In the genomic region with DNA sequence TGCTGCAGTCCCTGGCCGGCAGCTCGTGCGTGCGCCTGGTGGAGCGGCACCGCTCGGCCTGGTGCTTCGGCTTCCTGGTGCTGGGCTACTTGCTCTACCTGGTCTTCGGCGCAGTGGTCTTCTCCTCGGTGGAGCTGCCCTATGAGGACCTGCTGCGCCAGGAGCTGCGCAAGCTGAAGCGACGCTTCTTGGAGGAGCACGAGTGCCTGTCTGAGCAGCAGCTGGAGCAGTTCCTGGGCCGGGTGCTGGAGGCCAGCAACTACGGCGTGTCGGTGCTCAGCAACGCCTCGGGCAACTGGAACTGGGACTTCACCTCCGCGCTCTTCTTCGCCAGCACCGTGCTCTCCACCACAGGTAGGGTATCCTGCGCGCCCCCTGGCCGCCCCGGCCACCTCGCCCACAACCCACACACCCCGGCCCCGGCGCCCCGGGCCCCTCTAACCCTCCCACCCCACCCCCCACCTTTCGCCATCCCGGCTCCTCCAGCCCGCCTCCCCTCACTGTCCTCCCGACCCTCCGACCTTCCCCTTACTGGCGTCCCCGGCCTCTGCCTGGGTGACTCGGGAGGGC, we compare ENCODE assay signal across 1 cellular context.
A peak's percentile ranks its signal among the peaks of the same experiment; 100 is the strongest.
TF ChIP-seq lines count a peak whose summit lies in the region.

No MANE protein-coding gene starts in this region.

TF ChIP-seq in H1, 55 proteins besides CTCF, POLR2A, EP300 and RAD21 (continued from another document):
- TF ChIP-seq ZNF274 (IDR thresholded peaks at IDR 0.05; ENCODE audit: borderline replicate concordance, extremely low read depth, low read length) (no peak), TCF12 (IDR thresholded peaks at IDR 0.05; ENCODE audit: low read depth, low read length) (no peak), CHD1 (IDR thresholded peaks at IDR 0.05; ENCODE audit: low read depth, low read length) (no peak), CTBP2 (IDR thresholded peaks at IDR 0.05; ENCODE audit: borderline replicate concordance, insufficient read depth, insufficient read length, low read length) (no peak), SP2 (IDR thresholded peaks at IDR 0.05; ENCODE audit: low read length) (no peak), CEBPB (IDR thresholded peaks at IDR 0.05; ENCODE audit: low read depth, low read length) (no peak), E2F6 (IDR thresholded peaks at IDR 0.05) (no peak), TEAD4 (IDR thresholded peaks at IDR 0.05; ENCODE audit: low read depth, low read length) (no peak), RNF2 (IDR thresholded peaks at IDR 0.05; ENCODE audit: borderline replicate concordance, low read depth, low read length, missing control alignments, poor library complexity, severe bottlenecking) (no peak), PHF8 (conservative IDR thresholded peaks at IDR 0.05; ENCODE audit: low read depth, low read length) (peak; percentile 27; the same call in 1 of the 2 replicates), RXRA (IDR thresholded peaks at IDR 0.05; ENCODE audit: insufficient read depth, low read depth, low read length) (no peak), BCL11A (IDR thresholded peaks at IDR 0.05; ENCODE audit: low read depth in 2 of 2, low read length in 2 of 2) (no peak), POU5F1 (IDR thresholded peaks at IDR 0.05; ENCODE audit: low read depth, low read length) (no peak), ASH2L (IDR thresholded peaks at IDR 0.05; ENCODE audit: low read length) (peak; percentile 5), CBX8 (IDR thresholded peaks at IDR 0.05; ENCODE audit: borderline replicate concordance, low read depth, low read length) (no peak), TAF1 (IDR thresholded peaks at IDR 0.05; ENCODE audit: low read depth, low read length) (0 out of 2 replicates have a peak, but pooled peaks have one; percentile 28), BRCA1 (IDR thresholded peaks at IDR 0.05; ENCODE audit: low read depth, low read length) (no peak), USF2 (IDR thresholded peaks at IDR 0.05; ENCODE audit: low read length) (no peak), NRF1 (IDR thresholded peaks at IDR 0.05; ENCODE audit: low read depth, low read length) (no peak), SIRT6 (IDR thresholded peaks at IDR 0.05; ENCODE audit: low read length) (no peak), JUND (IDR thresholded peaks at IDR 0.05; ENCODE audit: low read length) (no peak)
- TF ChIP-seq, protein P1, sequence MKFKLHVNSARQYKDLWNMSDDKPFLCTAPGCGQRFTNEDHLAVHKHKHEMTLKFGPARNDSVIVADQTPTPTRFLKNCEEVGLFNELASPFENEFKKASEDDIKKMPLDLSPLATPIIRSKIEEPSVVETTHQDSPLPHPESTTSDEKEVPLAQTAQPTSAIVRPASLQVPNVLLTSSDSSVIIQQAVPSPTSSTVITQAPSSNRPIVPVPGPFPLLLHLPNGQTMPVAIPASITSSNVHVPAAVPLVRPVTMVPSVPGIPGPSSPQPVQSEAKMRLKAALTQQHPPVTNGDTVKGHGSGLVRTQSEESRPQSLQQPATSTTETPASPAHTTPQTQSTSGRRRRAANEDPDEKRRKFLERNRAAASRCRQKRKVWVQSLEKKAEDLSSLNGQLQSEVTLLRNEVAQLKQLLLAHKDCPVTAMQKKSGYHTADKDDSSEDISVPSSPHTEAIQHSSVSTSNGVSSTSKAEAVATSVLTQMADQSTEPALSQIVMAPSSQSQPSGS (IDR thresholded peaks at IDR 0.05; ENCODE audit: low read length): no peak
- TF ChIP-seq, protein P2, sequence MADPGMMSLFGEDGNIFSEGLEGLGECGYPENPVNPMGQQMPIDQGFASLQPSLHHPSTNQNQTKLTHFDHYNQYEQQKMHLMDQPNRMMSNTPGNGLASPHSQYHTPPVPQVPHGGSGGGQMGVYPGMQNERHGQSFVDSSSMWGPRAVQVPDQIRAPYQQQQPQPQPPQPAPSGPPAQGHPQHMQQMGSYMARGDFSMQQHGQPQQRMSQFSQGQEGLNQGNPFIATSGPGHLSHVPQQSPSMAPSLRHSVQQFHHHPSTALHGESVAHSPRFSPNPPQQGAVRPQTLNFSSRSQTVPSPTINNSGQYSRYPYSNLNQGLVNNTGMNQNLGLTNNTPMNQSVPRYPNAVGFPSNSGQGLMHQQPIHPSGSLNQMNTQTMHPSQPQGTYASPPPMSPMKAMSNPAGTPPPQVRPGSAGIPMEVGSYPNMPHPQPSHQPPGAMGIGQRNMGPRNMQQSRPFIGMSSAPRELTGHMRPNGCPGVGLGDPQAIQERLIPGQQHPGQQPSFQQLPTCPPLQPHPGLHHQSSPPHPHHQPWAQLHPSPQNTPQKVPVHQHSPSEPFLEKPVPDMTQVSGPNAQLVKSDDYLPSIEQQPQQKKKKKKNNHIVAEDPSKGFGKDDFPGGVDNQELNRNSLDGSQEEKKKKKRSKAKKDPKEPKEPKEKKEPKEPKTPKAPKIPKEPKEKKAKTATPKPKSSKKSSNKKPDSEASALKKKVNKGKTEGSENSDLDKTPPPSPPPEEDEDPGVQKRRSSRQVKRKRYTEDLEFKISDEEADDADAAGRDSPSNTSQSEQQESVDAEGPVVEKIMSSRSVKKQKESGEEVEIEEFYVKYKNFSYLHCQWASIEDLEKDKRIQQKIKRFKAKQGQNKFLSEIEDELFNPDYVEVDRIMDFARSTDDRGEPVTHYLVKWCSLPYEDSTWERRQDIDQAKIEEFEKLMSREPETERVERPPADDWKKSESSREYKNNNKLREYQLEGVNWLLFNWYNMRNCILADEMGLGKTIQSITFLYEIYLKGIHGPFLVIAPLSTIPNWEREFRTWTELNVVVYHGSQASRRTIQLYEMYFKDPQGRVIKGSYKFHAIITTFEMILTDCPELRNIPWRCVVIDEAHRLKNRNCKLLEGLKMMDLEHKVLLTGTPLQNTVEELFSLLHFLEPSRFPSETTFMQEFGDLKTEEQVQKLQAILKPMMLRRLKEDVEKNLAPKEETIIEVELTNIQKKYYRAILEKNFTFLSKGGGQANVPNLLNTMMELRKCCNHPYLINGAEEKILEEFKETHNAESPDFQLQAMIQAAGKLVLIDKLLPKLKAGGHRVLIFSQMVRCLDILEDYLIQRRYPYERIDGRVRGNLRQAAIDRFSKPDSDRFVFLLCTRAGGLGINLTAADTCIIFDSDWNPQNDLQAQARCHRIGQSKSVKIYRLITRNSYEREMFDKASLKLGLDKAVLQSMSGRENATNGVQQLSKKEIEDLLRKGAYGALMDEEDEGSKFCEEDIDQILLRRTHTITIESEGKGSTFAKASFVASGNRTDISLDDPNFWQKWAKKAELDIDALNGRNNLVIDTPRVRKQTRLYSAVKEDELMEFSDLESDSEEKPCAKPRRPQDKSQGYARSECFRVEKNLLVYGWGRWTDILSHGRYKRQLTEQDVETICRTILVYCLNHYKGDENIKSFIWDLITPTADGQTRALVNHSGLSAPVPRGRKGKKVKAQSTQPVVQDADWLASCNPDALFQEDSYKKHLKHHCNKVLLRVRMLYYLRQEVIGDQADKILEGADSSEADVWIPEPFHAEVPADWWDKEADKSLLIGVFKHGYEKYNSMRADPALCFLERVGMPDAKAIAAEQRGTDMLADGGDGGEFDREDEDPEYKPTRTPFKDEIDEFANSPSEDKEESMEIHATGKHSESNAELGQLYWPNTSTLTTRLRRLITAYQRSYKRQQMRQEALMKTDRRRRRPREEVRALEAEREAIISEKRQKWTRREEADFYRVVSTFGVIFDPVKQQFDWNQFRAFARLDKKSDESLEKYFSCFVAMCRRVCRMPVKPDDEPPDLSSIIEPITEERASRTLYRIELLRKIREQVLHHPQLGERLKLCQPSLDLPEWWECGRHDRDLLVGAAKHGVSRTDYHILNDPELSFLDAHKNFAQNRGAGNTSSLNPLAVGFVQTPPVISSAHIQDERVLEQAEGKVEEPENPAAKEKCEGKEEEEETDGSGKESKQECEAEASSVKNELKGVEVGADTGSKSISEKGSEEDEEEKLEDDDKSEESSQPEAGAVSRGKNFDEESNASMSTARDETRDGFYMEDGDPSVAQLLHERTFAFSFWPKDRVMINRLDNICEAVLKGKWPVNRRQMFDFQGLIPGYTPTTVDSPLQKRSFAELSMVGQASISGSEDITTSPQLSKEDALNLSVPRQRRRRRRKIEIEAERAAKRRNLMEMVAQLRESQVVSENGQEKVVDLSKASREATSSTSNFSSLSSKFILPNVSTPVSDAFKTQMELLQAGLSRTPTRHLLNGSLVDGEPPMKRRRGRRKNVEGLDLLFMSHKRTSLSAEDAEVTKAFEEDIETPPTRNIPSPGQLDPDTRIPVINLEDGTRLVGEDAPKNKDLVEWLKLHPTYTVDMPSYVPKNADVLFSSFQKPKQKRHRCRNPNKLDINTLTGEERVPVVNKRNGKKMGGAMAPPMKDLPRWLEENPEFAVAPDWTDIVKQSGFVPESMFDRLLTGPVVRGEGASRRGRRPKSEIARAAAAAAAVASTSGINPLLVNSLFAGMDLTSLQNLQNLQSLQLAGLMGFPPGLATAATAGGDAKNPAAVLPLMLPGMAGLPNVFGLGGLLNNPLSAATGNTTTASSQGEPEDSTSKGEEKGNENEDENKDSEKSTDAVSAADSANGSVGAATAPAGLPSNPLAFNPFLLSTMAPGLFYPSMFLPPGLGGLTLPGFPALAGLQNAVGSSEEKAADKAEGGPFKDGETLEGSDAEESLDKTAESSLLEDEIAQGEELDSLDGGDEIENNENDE (IDR thresholded peaks at IDR 0.05; ENCODE audit: insufficient replicate concordance, low read length): no peak
TF ChIP-seq in H1: peak in this region for 5.
